34 cellular contexts compared by ENCODE assay signal in genomic region chr7:45469103-45469502, GRCh38.
A peak's percentile ranks its signal among the peaks of the same experiment; 100 is the strongest.
DNase-seq lines count a peak whose midpoint lies in the region; ATAC-seq, FAIRE-seq and TF ChIP-seq lines count a peak whose summit lies in the region.
"Had no signal": no experiment of that assay in that cellular context is flagged by ENCODE, and none has a peak within 500 bp of the region (broad histone marks: within the 10 kb centered on the region; RNA-seq: fewer than 3 reads in every experiment).

No MANE protein-coding gene starts in this region.

- no peak overlapping the region for H3K4me2 ChIP-seq in PC-3 (ENCODE audit: low read length)
- H3K4me2 ChIP-seq: hepatocyte, KMS-11 had no signal

- no peaks in the 10 kb centered on the region for H4K20me1 ChIP-seq in PC-3 (ENCODE audit: low read length)

- 50 to 71% methylated on average over 1 of the region's 1 CpG for WGBS in body of pancreas, 2 donors

- no peaks in the 10 kb centered on the region for H3K36me3 Mint-ChIP-seq in progenitor cell of endocrine pancreas (ENCODE audit: insufficient read depth)
- no peaks in the 10 kb centered on the region for H3K36me3 Mint-ChIP-seq in Caco-2 (ENCODE audit: insufficient read depth, unreplicated experiment)
- H3K36me3 Mint-ChIP-seq: activated naive CD8-positive, alpha-beta T cell treated with anti-CD3 and anti-CD28 coated beads, Interleukin-2, amount 10 ng/mL, durations not matched to agents 7 days and 5 days; CD14-positive monocyte; stimulated activated naive B cell treated with anti-CD40 and anti-IgM and Interleukin-4, amounts not matched to agents 10 μg/mL and 1 μg/mL and 100 μg/mL, for 72 hours had no signal

- no peaks in the 10 kb centered on the region for H3K36me3 ChIP-seq in PC-3 (ENCODE audit: low read depth, low read length)
- H3K36me3 ChIP-seq in bronchial epithelial cell (ENCODE audit: control insufficient read depth, insufficient read depth, low read length) = no peaks in the 10 kb centered on the region
- no peaks in the 10 kb centered on the region for H3K36me3 ChIP-seq in Caco-2 (ENCODE audit: control insufficient read depth, insufficient read depth, low read length)
- H3K36me3 ChIP-seq in body of pancreas (replicated peaks in 1 of 2; ENCODE audit: insufficient read depth in 1 of 2, low read depth in 2 of 2) = no peaks in the 10 kb centered on the region
- H3K36me3 ChIP-seq: esophagus squamous epithelium, gastrocnemius medialis, ovary, Peyer's patch, upper lobe of left lung, WERI-Rb-1 had no signal

- H3K4me3 Mint-ChIP-seq in progenitor cell of endocrine pancreas (ENCODE audit: low read depth) (no peak overlapping the region), Caco-2 (ENCODE audit: unreplicated experiment) (no peak overlapping the region)
- H3K4me3 Mint-ChIP-seq: activated CD4-positive, alpha-beta T cell treated with anti-CD3 and anti-CD28 coated beads, Interleukin-2, amount 10 ng/mL, durations not matched to agents 7 days and 5 days; activated naive CD8-positive, alpha-beta T cell treated with anti-CD3 and anti-CD28 coated beads, Interleukin-2, amount 10 ng/mL, durations not matched to agents 7 days and 5 days; activated T-cell treated with anti-CD3 and anti-CD28 coated beads, Interleukin-2, amount 50 U/mL, for 4 hours; CD14-positive monocyte; stimulated activated naive B cell treated with anti-CD40 and anti-IgM and Interleukin-4, amounts not matched to agents 10 μg/mL and 1 μg/mL and 100 μg/mL, for 72 hours had no signal

- no peaks in the 10 kb centered on the region for H3K9me3 ChIP-seq in PC-3 (ENCODE audit: low read length)
- H3K9me3 ChIP-seq in Caco-2 = no peaks in the 10 kb centered on the region
- H3K9me3 ChIP-seq in body of pancreas = no peaks in the 10 kb centered on the region
- H3K9me3 ChIP-seq: esophagus squamous epithelium, gastrocnemius medialis, ovary, Peyer's patch had no signal

- TF ChIP-seq CTCF in PC-3 (conservative IDR thresholded peaks at IDR 0.05; ENCODE audit: low read depth, low read length) = no peak
- TF ChIP-seq CTCF in bronchial epithelial cell (IDR thresholded peaks at IDR 0.05; ENCODE audit: insufficient read depth, low read length, severe bottlenecking) = no peak
- TF ChIP-seq CTCF in progenitor cell of endocrine pancreas (IDR thresholded peaks at IDR 0.05; ENCODE audit: unreplicated experiment) = no peak
- no peak for TF ChIP-seq CTCF in Caco-2 (IDR thresholded peaks at IDR 0.05; ENCODE audit: insufficient read depth in 1 of 2, low read depth in 1 of 2, low read length in 1 of 2, severe bottlenecking in 1 of 2, unreplicated experiment in 1 of 2)
- TF ChIP-seq CTCF in body of pancreas (IDR thresholded peaks at IDR 0.05) = no peak

- no peak overlapping the region for H2AFZ ChIP-seq in PC-3 (ENCODE audit: low read length)
- H2AFZ ChIP-seq: hepatocyte had no signal

- H3K27ac Mint-ChIP-seq in progenitor cell of endocrine pancreas = peak overlapping the region; percentile 26
- H3K27ac Mint-ChIP-seq in Caco-2 (ENCODE audit: unreplicated experiment) = no peak overlapping the region
- H3K27ac Mint-ChIP-seq: activated CD4-positive, alpha-beta T cell treated with anti-CD3 and anti-CD28 coated beads, Interleukin-2, amount 10 ng/mL, durations not matched to agents 7 days and 5 days; activated naive CD8-positive, alpha-beta T cell treated with anti-CD3 and anti-CD28 coated beads, Interleukin-2, amount 10 ng/mL, durations not matched to agents 7 days and 5 days; CD14-positive monocyte; stimulated activated naive B cell treated with anti-CD40 and anti-IgM and Interleukin-4, amounts not matched to agents 10 μg/mL and 1 μg/mL and 100 μg/mL, for 72 hours had no signal

- FAIRE-seq in bronchial epithelial cell (lab: Jason Lieb, UNC) = no peak
- FAIRE-seq: H1 had no signal

- H3K9me3 Mint-ChIP-seq in progenitor cell of endocrine pancreas (ENCODE audit: low read depth) (peaks cover 3% of the 10 kb centered on the region), Caco-2 (ENCODE audit: unreplicated experiment) (no peaks in the 10 kb centered on the region)
- H3K9me3 Mint-ChIP-seq: activated CD4-positive, alpha-beta T cell treated with anti-CD3 and anti-CD28 coated beads, Interleukin-2, amount 10 ng/mL, durations not matched to agents 7 days and 5 days; activated naive CD8-positive, alpha-beta T cell treated with anti-CD3 and anti-CD28 coated beads, Interleukin-2, amount 10 ng/mL, durations not matched to agents 7 days and 5 days; stimulated activated naive B cell treated with anti-CD40 and anti-IgM and Interleukin-4, amounts not matched to agents 10 μg/mL and 1 μg/mL and 100 μg/mL, for 72 hours had no signal

- no peak overlapping the region for H3K4me3 ChIP-seq in PC-3 (ENCODE audit: low read length)
- no peak overlapping the region for H3K4me3 ChIP-seq in bronchial epithelial cell (ENCODE audit: low read depth, low read length)
- H3K4me3 ChIP-seq in Caco-2 (ENCODE audit: low read depth, low read length) = no peak overlapping the region
- H3K4me3 ChIP-seq in body of pancreas = no peak overlapping the region
- H3K4me3 ChIP-seq: esophagus squamous epithelium, gastrocnemius medialis, hepatocyte, ovary, Peyer's patch, skin epidermis, upper lobe of left lung had no signal

- no peak overlapping the region for H3K9ac ChIP-seq in PC-3 (ENCODE audit: low read length)
- H3K9ac ChIP-seq: KMS-11 had no signal

- H3K4me1 Mint-ChIP-seq in progenitor cell of endocrine pancreas (ENCODE audit: low read depth) (no peaks in the 10 kb centered on the region), Caco-2 (ENCODE audit: low read depth, unreplicated experiment) (no peaks in the 10 kb centered on the region)
- H3K4me1 Mint-ChIP-seq: activated CD4-positive, alpha-beta T cell treated with anti-CD3 and anti-CD28 coated beads, Interleukin-2, amount 10 ng/mL, durations not matched to agents 7 days and 5 days; activated naive CD8-positive, alpha-beta T cell treated with anti-CD3 and anti-CD28 coated beads, Interleukin-2, amount 10 ng/mL, durations not matched to agents 7 days and 5 days; CD14-positive monocyte; stimulated activated naive B cell treated with anti-CD40 and anti-IgM and Interleukin-4, amounts not matched to agents 10 μg/mL and 1 μg/mL and 100 μg/mL, for 72 hours had no signal

- no peak for TF ChIP-seq POLR2A in body of pancreas (IDR thresholded peaks at IDR 0.05)

- intact Hi-C loops in PC-3 (cut with micrococcal nuclease) = no loop called here
- intact Hi-C loops in Caco-2 (cut with micrococcal nuclease; ENCODE audit: unreplicated experiment) = no loop called here
- intact Hi-C loops in body of pancreas (cut with DNase I) = no loop called here

- no peak overlapping the region for H3K27ac ChIP-seq in PC-3 (ENCODE audit: low read length)
- H3K27ac ChIP-seq in body of pancreas = no peak overlapping the region
- H3K27ac ChIP-seq: esophagus squamous epithelium, gastrocnemius medialis, hepatocyte, HL-60, KMS-11, ovary, Peyer's patch, skin epidermis, upper lobe of left lung, WERI-Rb-1 had no signal

- H3K4me1 ChIP-seq in PC-3 (ENCODE audit: insufficient read depth, low read length) (peaks cover 8% of the 10 kb centered on the region; the same call in 1 of the 2 replicates), Caco-2 (no peaks in the 10 kb centered on the region), body of pancreas (no peaks in the 10 kb centered on the region)
- H3K4me1 ChIP-seq: esophagus squamous epithelium, gastrocnemius medialis, Peyer's patch, upper lobe of left lung had no signal

- no peaks in the 10 kb centered on the region for H3F3A ChIP-seq in PC-3 (ENCODE audit: low read length, unreplicated experiment)

- no TSS peak for BruUV-seq in PC-3 (replicated peaks; lab: Mats Ljungman, UMichigan)
- no TSS peak for BruUV-seq in Caco-2 (replicated peaks; lab: Mats Ljungman, UMichigan)

- H3K79me2 ChIP-seq in PC-3 (ENCODE audit: low read length) = no peaks in the 10 kb centered on the region
- H3K79me2 ChIP-seq: hepatocyte had no signal

- POLR2A ChIA-PET in PC-3 (lab: Charles Lee; ENCODE audit: unreplicated experiment) (no interaction called here), Caco-2 (lab: Charles Lee) (no interaction called here)

- DNase-seq in H4 (ENCODE audit: low spot score) = peak; percentile 48
- DNase-seq in PC-3 = peak; percentile 57
- peak; percentile 33 for DNase-seq in bronchial epithelial cell (ENCODE audit: low read depth)
- DNase-seq in progenitor cell of endocrine pancreas (ENCODE audit: low spot score, unreplicated experiment) = no peak
- no peak for DNase-seq in Caco-2
- no peak for DNase-seq in NCI-H1436 treated with DMSO at 0.1 percent for 48 hours (lab: John Stamatoyannopoulos, UW)
- DNase-seq in body of pancreas = no peak
- DNase-seq in stimulated activated CD4-positive, alpha-beta T cell treated with anti-CD3 and anti-CD28 coated beads, Interleukin-15, amount 100 ng/mL, for 24 hours = no peak
- DNase-seq: activated CD4-positive, alpha-beta T cell treated with anti-CD3 and anti-CD28 coated beads, Interleukin-2, amount 10 ng/mL, durations not matched to agents 7 days and 5 days; activated gamma-delta T cell treated with Interleukin-2 at 50 U/mL for 16 hours; activated naive CD8-positive, alpha-beta T cell treated with anti-CD3 and anti-CD28 coated beads, Interleukin-2, amount 10 ng/mL, durations not matched to agents 7 days and 5 days; activated T-cell treated with anti-CD3 and anti-CD28 coated beads, Interleukin-2, amount 50 U/mL, for 4 hours; aorta; Calu3; cerebellar nuclear complex; DND-41; esophagus squamous epithelium; gastrocnemius medialis; left cardiac atrium; NCI-H1436; NCI-H2081 treated with DMSO at 0.1 percent for 48 hours; NCI-H345; ovary; Peyer's patch; retina; stimulated activated naive B cell treated with anti-CD40 and anti-IgM and Interleukin-4, amounts not matched to agents 10 μg/mL and 1 μg/mL and 100 μg/mL, for 72 hours; upper lobe of left lung; WERI-Rb-1 had no signal

- H3K27me3 Mint-ChIP-seq in progenitor cell of endocrine pancreas (no peaks in the 10 kb centered on the region), Caco-2 (ENCODE audit: insufficient read depth, unreplicated experiment) (peaks cover 15% of the 10 kb centered on the region)

- peak; percentile 63; the same call in 1 of the 2 replicates for ATAC-seq in PC-3
- ATAC-seq in body of pancreas = no peak
- ATAC-seq: activated T-cell treated with anti-CD3 and anti-CD28 coated beads, Interleukin-2, amount 50 U/mL, for 4 hours; gastrocnemius medialis; left cardiac atrium; stimulated activated naive B cell treated with anti-CD40 and anti-IgM and Interleukin-4, amounts not matched to agents 10 μg/mL and 1 μg/mL and 100 μg/mL, for 72 hours had no signal

- H3K9me2 ChIP-seq in PC-3 (replicated peaks; ENCODE audit: low read length) = no peaks in the 10 kb centered on the region

- CTCF ChIA-PET in PC-3 (lab: Charles Lee) = no interaction called here
- CTCF ChIA-PET in Caco-2 (lab: Charles Lee) = no interaction called here

- H3K27me3 ChIP-seq in PC-3 (ENCODE audit: low read length) (no peaks in the 10 kb centered on the region), bronchial epithelial cell (ENCODE audit: control insufficient read depth, insufficient read depth, low read length) (no peaks in the 10 kb centered on the region), Caco-2 (replicated peaks; ENCODE audit: control insufficient read depth, insufficient read depth, low read length) (no peaks in the 10 kb centered on the region), body of pancreas (no peaks in the 10 kb centered on the region)
- H3K27me3 ChIP-seq: gastrocnemius medialis, hepatocyte, ovary, Peyer's patch, upper lobe of left lung had no signal

Comparison
In these comparisons a context has a peak if more than half of its experiments do, and no peak if none do; other contexts are left out.
1. DNase-seq: peak in H4 (single experiment), PC-3 (single experiment) and bronchial epithelial cell (single experiment); none in progenitor cell of endocrine pancreas (single experiment), Caco-2 (0 of 2), NCI-H1436 treated with DMSO at 0.1 percent for 48 hours (single experiment), body of pancreas (0 of 4) and stimulated activated CD4-positive, alpha-beta T cell treated with anti-CD3 and anti-CD28 coated beads, Interleukin-15, amount 100 ng/mL, for 24 hours (single experiment).